ENCODE assay signal across 11 cellular contexts in the genomic region with DNA sequence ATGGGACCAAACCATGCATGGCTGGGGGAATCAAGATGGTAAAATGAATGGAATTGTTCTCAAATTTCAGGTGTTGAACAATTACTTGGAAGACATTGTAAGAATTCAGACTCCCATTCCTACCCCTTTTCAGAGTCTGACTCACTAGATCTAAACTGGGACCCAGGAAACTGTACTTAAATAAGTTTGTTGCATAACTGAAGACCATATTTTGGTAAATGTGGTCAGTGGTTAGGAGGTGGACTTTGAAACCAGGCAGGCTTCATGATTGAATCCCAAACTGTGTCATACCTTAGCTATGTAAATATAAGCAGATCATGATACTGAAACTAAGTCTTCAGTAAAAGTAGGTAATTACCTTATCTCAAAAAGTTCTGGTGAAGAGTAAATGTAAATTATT.
DNase-seq lines count a peak whose midpoint lies in the region; ATAC-seq and TF ChIP-seq lines count a peak whose summit lies in the region.
"Had no signal": no experiment of that assay in that cellular context is flagged by ENCODE, and none has a peak within 500 bp of the region (broad histone marks: within the 10 kb centered on the region; RNA-seq: fewer than 3 reads in every experiment).

No MANE protein-coding gene starts in this region.

- DNase-seq in astrocyte of the cerebellum (ENCODE audit: low read depth) (peak; percentile 32), HAP-1 (ENCODE audit: low spot score in 2 of 2) (no peak), NCI-H526 treated with DMSO at 0.1 percent for 48 hours (lab: John Stamatoyannopoulos, UW) (no peak), NCI-H82 (lab: John Stamatoyannopoulos, UW) (no peak)
- no peak for DNase-seq in stimulated activated naive B cell treated with anti-CD40 and anti-IgM and Interleukin-4, amounts not matched to agents 10 μg/mL and 1 μg/mL and 100 μg/mL, for 72 hours
- DNase-seq: left colon, sigmoid colon had no signal

- H3K4me1 ChIP-seq in HAP-1, result no peaks in the 10 kb centered on the region
- H3K4me1 ChIP-seq: sigmoid colon had no signal

- no peaks in the 10 kb centered on the region for H3K9me3 ChIP-seq in HAP-1
- H3K9me3 ChIP-seq: sigmoid colon had no signal

- no peak overlapping the region for H3K4me3 ChIP-seq in astrocyte of the cerebellum (ENCODE audit: low read depth, low read length)
- H3K4me3 ChIP-seq in HAP-1, result no peak overlapping the region
- H3K4me3 ChIP-seq: sigmoid colon had no signal

- H3K4me3 Mint-ChIP-seq in stimulated activated naive B cell treated with anti-CD40 and anti-IgM and Interleukin-4, amounts not matched to agents 10 μg/mL and 1 μg/mL and 100 μg/mL, for 72 hours, result no peak overlapping the region

- peaks cover 0 to 8% of the 10 kb centered on the region in 2 donors for H3K9me3 Mint-ChIP-seq in stimulated activated naive B cell treated with anti-CD40 and anti-IgM and Interleukin-4, amounts not matched to agents 10 μg/mL and 1 μg/mL and 100 μg/mL, for 72 hours

- no peaks in the 10 kb centered on the region for H3K36me3 Mint-ChIP-seq in stimulated activated naive B cell treated with anti-CD40 and anti-IgM and Interleukin-4, amounts not matched to agents 10 μg/mL and 1 μg/mL and 100 μg/mL, for 72 hours

- no peak overlapping the region for H3K27ac Mint-ChIP-seq in stimulated activated naive B cell treated with anti-CD40 and anti-IgM and Interleukin-4, amounts not matched to agents 10 μg/mL and 1 μg/mL and 100 μg/mL, for 72 hours

- peak; percentile 95 for ATAC-seq in GM18505 (IDR thresholded peaks at IDR 0.05; ENCODE audit: unreplicated experiment)
- peak; percentile 97 for ATAC-seq in GM21528 (IDR thresholded peaks at IDR 0.05; ENCODE audit: low FRiP score, unreplicated experiment)
- ATAC-seq in HG03280 (IDR thresholded peaks at IDR 0.05; ENCODE audit: unreplicated experiment), result peak; percentile 82
- no peak for ATAC-seq in stimulated activated naive B cell treated with anti-CD40 and anti-IgM and Interleukin-4, amounts not matched to agents 10 μg/mL and 1 μg/mL and 100 μg/mL, for 72 hours (replicated peaks)
- ATAC-seq: left colon, Right ventricle myocardium inferior had no signal

- no peak for TF ChIP-seq CTCF in astrocyte of the cerebellum (IDR thresholded peaks at IDR 0.05; ENCODE audit: low read depth, low read length, missing control alignments)

- H3K27me3 ChIP-seq in HAP-1 (ENCODE audit: low read depth), result peaks cover 6% of the 10 kb centered on the region; the same call in 1 of the 2 replicates
- H3K27me3 ChIP-seq: sigmoid colon had no signal

- no peak for TF ChIP-seq POLR2A in GM18505 (IDR thresholded peaks at IDR 0.05; ENCODE audit: borderline replicate concordance, extremely low read depth, insufficient read depth, insufficient read length)

- H3K36me3 ChIP-seq in HAP-1 (replicated peaks), result no peaks in the 10 kb centered on the region
- H3K36me3 ChIP-seq: sigmoid colon had no signal

- H3K27me3 Mint-ChIP-seq in stimulated activated naive B cell treated with anti-CD40 and anti-IgM and Interleukin-4, amounts not matched to agents 10 μg/mL and 1 μg/mL and 100 μg/mL, for 72 hours, result no peaks in the 10 kb centered on the region

- in situ Hi-C loops in astrocyte of the cerebellum (cut with HindIII; ENCODE audit: low sequenced_read_pairs), result no loop called here
- in situ Hi-C loops in HAP-1 (cut with MboI; ENCODE audit: low sequenced_read_pairs), result no loop called here

- H3K4me1 Mint-ChIP-seq in stimulated activated naive B cell treated with anti-CD40 and anti-IgM and Interleukin-4, amounts not matched to agents 10 μg/mL and 1 μg/mL and 100 μg/mL, for 72 hours, result no peaks in the 10 kb centered on the region

Comparison
In these comparisons a context has a peak if more than half of its experiments do, and no peak if none do; other contexts are left out.
1. ATAC-seq: peak in GM18505 (single experiment), GM21528 (single experiment) and HG03280 (single experiment); none in stimulated activated naive B cell treated with anti-CD40 and anti-IgM and Interleukin-4, amounts not matched to agents 10 μg/mL and 1 μg/mL and 100 μg/mL, for 72 hours (0 of 2).